23 cellular contexts compared by ENCODE assay signal in genomic region chr1:202818819-202819218, GRCh38. TPM values are rescaled to one million over a fixed set of nuclear protein-coding genes. Genes with fewer than 3 reads are reported as not detected.
DNase-seq lines count a peak whose midpoint lies in the region; ATAC-seq and TF ChIP-seq lines count a peak whose summit lies in the region.
"Had no signal": no experiment of that assay in that cellular context is flagged by ENCODE, and none has a peak within 500 bp of the region (broad histone marks: within the 10 kb centered on the region; RNA-seq: fewer than 3 reads in every experiment).

No MANE protein-coding gene starts in this region.

- peaks cover 19% of the 10 kb centered on the region for H3K4me1 Mint-ChIP-seq in T-helper 17 cell
- peaks cover 0 to 1% (median 0%) of the 10 kb centered on the region in 4 donors for H3K4me1 Mint-ChIP-seq in naive thymus-derived CD8-positive, alpha-beta T cell
- H3K4me1 Mint-ChIP-seq: CD8-positive, alpha-beta memory T cell; GM23338 had no signal

- H3K4me1 ChIP-seq in HEK293 (ENCODE audit: control insufficient read depth, insufficient read depth, low read length) (no peaks in the 10 kb centered on the region), mucosa of descending colon (ENCODE audit: low read depth) (no peaks in the 10 kb centered on the region)
- H3K4me1 ChIP-seq: BE2C; BLaER1 treated with 17β-estradiol and CSF1 and Interleukin-3, amounts not matched to agents 10 nM and 100 nM had no signal

- peak overlapping the region; percentile 78 for H3K27ac Mint-ChIP-seq in T-helper 17 cell
- H3K27ac Mint-ChIP-seq in naive thymus-derived CD8-positive, alpha-beta T cell: no peak overlapping the region
- H3K27ac Mint-ChIP-seq: CD14-positive monocyte; CD4-positive, alpha-beta T cell; GM23338; H9; HFFc6 had no signal

- TF ChIP-seq CTCF in HEK293 (tag by site-specific recombination; IDR thresholded peaks at IDR 0.05) (no peak), mucosa of descending colon (IDR thresholded peaks at IDR 0.05) (no peak)

- CTCF ChIA-PET in HEK293 (lab: Yijun Ruan, JAX): interaction anchor here (0.7 kb wide), 1 partner anchor 178 kb away, joined by 3 read pairs; no protein-coding TSS in a partner anchor

- POLR2A ChIA-PET in HEK293 (lab: Yijun Ruan, JAX): interaction anchor here (0.8 kb wide), 1 partner anchor 25 kb away, joined by 4 read pairs; no protein-coding TSS in a partner anchor
- POLR2A ChIA-PET in naive thymus-derived CD8-positive, alpha-beta T cell (lab: Charles Lee): no interaction called here

- no peaks in the 10 kb centered on the region for H3K9me3 Mint-ChIP-seq in naive thymus-derived CD8-positive, alpha-beta T cell
- H3K9me3 Mint-ChIP-seq: CD4-positive, alpha-beta T cell; CD8-positive, alpha-beta memory T cell; GM23338; H9; HFFc6 had no signal

- no peaks in the 10 kb centered on the region for H3K9me3 ChIP-seq in HEK293 (ENCODE audit: control insufficient read depth, insufficient read depth, low read depth, low read length)
- no peaks in the 10 kb centered on the region for H3K9me3 ChIP-seq in T-helper 17 cell (ENCODE audit: control insufficient read depth, low read length, poor library complexity, severe bottlenecking)
- no peaks in the 10 kb centered on the region for H3K9me3 ChIP-seq in mucosa of descending colon
- H3K9me3 ChIP-seq: A549; BE2C; BLaER1 treated with 17β-estradiol and CSF1 and Interleukin-3, amounts not matched to agents 10 nM and 100 nM had no signal

- no peak for ATAC-seq in T-helper 17 cell
- peak; percentile 26 for ATAC-seq in mucosa of descending colon
- no peak for ATAC-seq in naive thymus-derived CD8-positive, alpha-beta T cell
- no peak for ATAC-seq in HG03439 (IDR thresholded peaks at IDR 0.05; ENCODE audit: unreplicated experiment)
- ATAC-seq: A549, GM23338, HCT116 had no signal

- peaks cover 19% of the 10 kb centered on the region for H3K27me3 Mint-ChIP-seq in T-helper 17 cell
- peaks cover 0 to 13% (median 8%) of the 10 kb centered on the region in 5 donors for H3K27me3 Mint-ChIP-seq in naive thymus-derived CD8-positive, alpha-beta T cell

- intact Hi-C loops in mucosa of descending colon (cut with DNase I, micrococcal nuclease): no loop called here

- no peak overlapping the region for H3K27ac ChIP-seq in HEK293 (ENCODE audit: extremely low read depth, low read depth, low read length)
- H3K27ac ChIP-seq: A549; BLaER1 treated with 17β-estradiol and CSF1 and Interleukin-3, amounts not matched to agents 10 nM and 100 nM had no signal

- no peak overlapping the region for H3K4me3 Mint-ChIP-seq in T-helper 17 cell
- no peak overlapping the region for H3K4me3 Mint-ChIP-seq in naive thymus-derived CD8-positive, alpha-beta T cell
- H3K4me3 Mint-ChIP-seq: CD4-positive, alpha-beta T cell; CD8-positive, alpha-beta memory T cell; GM23338; H9; HFFc6 had no signal

- DNase-seq in T-helper 17 cell (no peak), mucosa of descending colon (no peak), NCI-H2029 (lab: John Stamatoyannopoulos, UW) (no peak), NCI-H524 (lab: John Stamatoyannopoulos, UW) (no peak)
- DNase-seq in naive thymus-derived CD8-positive, alpha-beta T cell: no peak
- DNase-seq: 8988T; ACHN; AML-193; BE2C; Calu3; CD4-positive, alpha-beta T cell; CD8-positive, alpha-beta memory T cell; DMS53; DND-41; H9; HFFc6 had no signal

- H3K4me3 ChIP-seq in HEK293 (ENCODE audit: low read depth, low read length) (no peak overlapping the region), mucosa of descending colon (no peak overlapping the region)
- H3K4me3 ChIP-seq: A549; BLaER1 treated with 17β-estradiol and CSF1 and Interleukin-3, amounts not matched to agents 10 nM and 100 nM; GM23338 had no signal

- H3K36me3 ChIP-seq in HEK293 (ENCODE audit: control insufficient read depth in 2 of 2, insufficient read depth in 1 of 2, low read length in 2 of 2) (no peaks in the 10 kb centered on the region), mucosa of descending colon (ENCODE audit: low read depth) (no peaks in the 10 kb centered on the region)
- H3K36me3 ChIP-seq: BE2C; BLaER1 treated with 17β-estradiol and CSF1 and Interleukin-3, amounts not matched to agents 10 nM and 100 nM had no signal

- H3K36me3 Mint-ChIP-seq in T-helper 17 cell (ENCODE audit: low read depth): no peaks in the 10 kb centered on the region
- H3K36me3 Mint-ChIP-seq in naive thymus-derived CD8-positive, alpha-beta T cell: no peaks in the 10 kb centered on the region
- H3K36me3 Mint-ChIP-seq: CD14-positive monocyte; CD8-positive, alpha-beta memory T cell had no signal

TF ChIP-seq in HEK293, 187 proteins besides CTCF, POLR2A, EP300 and RAD21:
- TF ChIP-seq EGR2 (tag by site-specific recombination; IDR thresholded peaks at IDR 0.05; ENCODE audit: low read depth) (0 out of 2 replicates have a peak, but pooled peaks have one; percentile 8), ZNF639 (tag by site-specific recombination; IDR thresholded peaks at IDR 0.05) (no peak)

RNA-seq across cellular contexts. Expression of gene PCAT6, which starts 8.1 kb away (rescaled TPM):
- under 1 TPM in 1 of 2 donors, not detected in 1; 0.97 TPM for total RNA-seq in T-helper 17 cell
- 1 to 10 TPM in 2 of 3 donors, under 1 TPM in 1; 0.69 to 1.3 (median 1.0) TPM for total RNA-seq in mucosa of descending colon
- under 1 TPM in 1 of 2 experiments, not detected in 1; 0.71 TPM for total RNA-seq in naive thymus-derived CD8-positive, alpha-beta T cell
- 1 to 10 TPM in 1 of 3 donors, not detected in 2; 1.2 TPM for polyA plus RNA-seq in naive thymus-derived CD8-positive, alpha-beta T cell
- polyA plus RNA-seq: CD14-positive monocyte had no signal

RNA-seq across cellular contexts. Expression of gene KDM5B, which starts 10.6 kb away (rescaled TPM):
- total RNA-seq in T-helper 17 cell (10 to 100 TPM; 64.2 to 76.2 TPM), mucosa of descending colon (10 to 100 TPM; 64.7 to 92.7 (median 68.1) TPM)
- 10 to 100 TPM; 45.6 to 48.0 TPM for total RNA-seq in naive thymus-derived CD8-positive, alpha-beta T cell
- 10 to 100 TPM in 2 of 3 donors, 1 to 10 TPM in 1; 7.9 to 11.9 (median 11.5) TPM for polyA plus RNA-seq in naive thymus-derived CD8-positive, alpha-beta T cell
